8 cellular contexts compared by ENCODE assay signal in the genomic region with DNA sequence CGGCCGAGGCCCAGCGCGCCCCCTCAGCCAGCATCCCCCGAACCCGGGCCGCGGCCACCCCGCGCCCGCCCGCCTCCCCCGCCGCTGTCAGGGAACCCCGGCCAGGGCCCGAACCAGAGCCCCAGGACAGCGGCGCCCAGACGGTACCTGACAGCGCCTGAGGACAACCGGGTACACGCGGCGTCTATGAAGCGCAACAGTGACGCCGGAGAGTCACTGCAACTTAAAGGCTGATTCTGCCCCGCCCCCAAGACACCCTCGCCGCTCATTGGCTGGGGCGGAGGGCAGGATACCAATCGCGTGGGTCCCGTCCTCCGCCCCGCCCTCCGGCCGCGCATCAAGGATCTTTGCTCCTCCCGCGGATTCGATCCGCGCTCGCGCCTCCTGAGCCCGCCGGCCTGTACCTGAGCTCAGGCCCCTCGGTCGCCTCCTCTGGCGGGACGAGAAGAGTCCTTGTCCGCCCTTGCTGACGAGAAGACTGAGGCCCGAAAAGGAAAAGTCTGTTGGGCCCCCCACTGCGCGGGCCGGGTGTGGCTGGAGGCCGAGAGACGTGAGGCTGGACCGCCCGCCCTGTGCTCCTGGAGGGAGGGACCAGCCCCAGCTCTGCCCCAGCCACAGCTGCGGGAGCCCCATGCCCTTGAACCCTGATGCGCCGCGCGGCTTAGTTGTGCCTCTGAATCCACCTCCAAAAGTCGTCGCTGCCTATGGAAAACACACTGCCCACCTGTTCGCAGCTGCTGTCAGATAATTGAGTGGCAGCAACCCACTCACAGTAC. TPM values are rescaled to one million over a fixed set of nuclear protein-coding genes. Genes with fewer than 3 reads are reported as not detected.
DNase-seq lines count a peak whose midpoint lies in the region; ATAC-seq lines count a peak whose summit lies in the region.

A gene (minus strand): TSS at position 198 of the 776 bp plus-strand sequence. CDS start 6,752 bp downstream, outside the sequence.

- H3K4me3 Mint-ChIP-seq in dendritic cell treated with granulocyte-macrophage colony-stimulating factor and Interleukin-4, amounts not matched to agents 40 ng/mL and 50 ng/mL, for 4 days, result peak within 1 kb of the TSS; percentile 77

- H3K27me3 Mint-ChIP-seq in dendritic cell treated with granulocyte-macrophage colony-stimulating factor and Interleukin-4, amounts not matched to agents 40 ng/mL and 50 ng/mL, for 4 days, result peaks cover 43% of the 10 kb centered on the region

- intact Hi-C loops in dendritic cell treated with granulocyte-macrophage colony-stimulating factor and Interleukin-4, amounts not matched to agents 40 ng/mL and 50 ng/mL, for 4 days (cut with micrococcal nuclease), result loop anchor here (5.0 kb wide), 1 partner anchor 43 kb away; a partner anchor contains a TSS

- no peaks in the 10 kb centered on the region for H3K9me3 Mint-ChIP-seq in dendritic cell treated with granulocyte-macrophage colony-stimulating factor and Interleukin-4, amounts not matched to agents 40 ng/mL and 50 ng/mL, for 4 days

- DNase-seq in C1 segment of cervical spinal cord (lab: John Stamatoyannopoulos, UW) (peak; percentile 76 to 94 (median 92)), NCI-H748 treated with DMSO at 0.1 percent for 48 hours (lab: John Stamatoyannopoulos, UW) (peak; percentile 87), left lobe of liver (ENCODE audit: low spot score) (peak; percentile 95)
- DNase-seq in activated CD4-positive, alpha-beta T cell treated with anti-CD3 and anti-CD28 coated beads, Interleukin-2, amount 50 U/mL, for 4 hours, result peak; percentile 96
- DNase-seq in stimulated activated CD4-positive, alpha-beta T cell treated with anti-CD3 and anti-CD28 coated beads, Interleukin-2, amount 100 ng/mL, for 24 hours, result peak; percentile 96 to 97

- no peaks in the 10 kb centered on the region for H3K36me3 Mint-ChIP-seq in dendritic cell treated with granulocyte-macrophage colony-stimulating factor and Interleukin-4, amounts not matched to agents 40 ng/mL and 50 ng/mL, for 4 days (ENCODE audit: low read depth)

- H3K4me1 Mint-ChIP-seq in dendritic cell treated with granulocyte-macrophage colony-stimulating factor and Interleukin-4, amounts not matched to agents 40 ng/mL and 50 ng/mL, for 4 days (ENCODE audit: low read depth), result peaks cover 11% of the 10 kb centered on the region

- ATAC-seq in GM19372 (IDR thresholded peaks at IDR 0.05; ENCODE audit: low read depth, unreplicated experiment), result peak; percentile 90
- ATAC-seq in HG03521 (IDR thresholded peaks at IDR 0.05; ENCODE audit: unreplicated experiment), result peak; percentile 94
- peak; percentile 93 for ATAC-seq in left lobe of liver

- peak within 1 kb of the TSS; percentile 57 for H3K27ac Mint-ChIP-seq in dendritic cell treated with granulocyte-macrophage colony-stimulating factor and Interleukin-4, amounts not matched to agents 40 ng/mL and 50 ng/mL, for 4 days

RNA-seq across cellular contexts. Expression of the gene that starts here (rescaled TPM):
- total RNA-seq in left lobe of liver, result 42.7 TPM

Comparison
In these comparisons a context has a peak if more than half of its experiments do, and no peak if none do; other contexts are left out.
1. Peak in every context shown above with its lines: DNase-seq and ATAC-seq.